10 cellular contexts compared by ENCODE assay signal in genomic region chr18:5239447-5239846, GRCh38. TPM values are rescaled to one million over a fixed set of nuclear protein-coding genes. Genes with fewer than 3 reads are reported as not detected.
A peak's percentile ranks its signal among the peaks of the same experiment; 100 is the strongest.
DNase-seq lines count a peak whose midpoint lies in the region; ATAC-seq and TF ChIP-seq lines count a peak whose summit lies in the region.
"Had no signal": no experiment of that assay in that cellular context is flagged by ENCODE, and none has a peak within 500 bp of the region (broad histone marks: within the 10 kb centered on the region; RNA-seq: fewer than 3 reads in every experiment).

No MANE protein-coding gene starts in this region.

- intact Hi-C loops in left colon (cut with DNase I, micrococcal nuclease): loop anchor here in 1 of 2 donors (5.0 kb wide), 1 partner anchor 53 kb away; no protein-coding TSS in a partner anchor

- in situ Hi-C loops in GM13976 (cut with MboI; ENCODE audit: low sequenced_read_pairs, unreplicated experiment): no loop called here

- 54% methylated on average over 4 of the region's 4 CpGs for WGBS in smooth muscle cell (ENCODE audit: low lambda C conversion rate)

- H3K79me2 ChIP-seq in smooth muscle cell (ENCODE audit: low read depth): peaks cover 21% of the 10 kb centered on the region

- no peak for DNase-seq in T-helper 1 cell
- DNase-seq in glutamatergic neuron: no peak
- DNase-seq in smooth muscle cell (lab: John Stamatoyannopoulos, UW; ENCODE audit: unreplicated experiment): no peak
- no peak for DNase-seq in GM13976 (ENCODE audit: low spot score)
- no peak for DNase-seq in left colon
- no peak for DNase-seq in AG08396 (ENCODE audit: low spot score)
- DNase-seq: 8988T; activated CD4-positive, alpha-beta T cell treated with anti-CD3 and anti-CD28 coated beads, Interleukin-2, amount 50 U/mL, for 1 hour had no signal

- H3F3A ChIP-seq in smooth muscle cell (ENCODE audit: low read depth): no peaks in the 10 kb centered on the region

- no peak overlapping the region for H2AFZ ChIP-seq in smooth muscle cell (ENCODE audit: low read depth)

- peaks cover 27% of the 10 kb centered on the region for H3K4me1 ChIP-seq in smooth muscle cell (ENCODE audit: low read depth)

- H4K20me1 ChIP-seq in smooth muscle cell (ENCODE audit: low read depth): peaks cover 10% of the 10 kb centered on the region

- peaks cover 2% of the 10 kb centered on the region for H3K27me3 ChIP-seq in smooth muscle cell (ENCODE audit: low read depth)

- peak overlapping the region; percentile 95 for H3K4me2 ChIP-seq in smooth muscle cell

- TF ChIP-seq CTCF in WI38 (IDR thresholded peaks at IDR 0.05; ENCODE audit: low read depth, low read length) (no peak), glutamatergic neuron (IDR thresholded peaks at IDR 0.05; ENCODE audit: partially characterized antibody, unreplicated experiment) (no peak), smooth muscle cell (IDR thresholded peaks at IDR 0.05; ENCODE audit: borderline replicate concordance, insufficient read depth, poor library complexity, severe bottlenecking) (no peak), GM13976 (IDR thresholded peaks at IDR 0.05; ENCODE audit: borderline replicate concordance, control extremely low read depth, extremely low read depth, insufficient read depth, missing control alignments) (no peak)

- H3K4me3 Mint-ChIP-seq in T-helper 1 cell treated with Interleukin-12 subunit alpha and Interleukin-12 subunit beta and Interleukin-4 antibody, amounts not matched to agents 30 μg/mL and 1 μg/mL, for 36 hours: peak overlapping the region; percentile 97
- peak overlapping the region; percentile 88 for H3K4me3 Mint-ChIP-seq in glutamatergic neuron (ENCODE audit: unreplicated experiment)

- ATAC-seq in left colon: no peak

- no peaks in the 10 kb centered on the region for H3K9me3 ChIP-seq in smooth muscle cell (replicated peaks; ENCODE audit: low read depth)

- no peak overlapping the region for H3K27ac ChIP-seq in smooth muscle cell (ENCODE audit: low read depth)

- peaks cover 34% of the 10 kb centered on the region for H3K4me1 Mint-ChIP-seq in T-helper 1 cell treated with Interleukin-12 subunit alpha and Interleukin-12 subunit beta and Interleukin-4 antibody, amounts not matched to agents 30 μg/mL and 1 μg/mL, for 36 hours (ENCODE audit: low read depth)
- H3K4me1 Mint-ChIP-seq in glutamatergic neuron (ENCODE audit: low read depth, unreplicated experiment): peaks cover 4% of the 10 kb centered on the region

- H3K9ac ChIP-seq in smooth muscle cell (ENCODE audit: low read depth): peak overlapping the region; percentile 99

- H3K4me3 ChIP-seq in WI38 (ENCODE audit: low read depth, low read length) (peak overlapping the region; percentile 86), smooth muscle cell (peak overlapping the region; percentile 77)

- H3K9me3 Mint-ChIP-seq in T-helper 1 cell treated with Interleukin-12 subunit alpha and Interleukin-12 subunit beta and Interleukin-4 antibody, amounts not matched to agents 30 μg/mL and 1 μg/mL, for 36 hours: no peaks in the 10 kb centered on the region
- peaks cover 4% of the 10 kb centered on the region for H3K9me3 Mint-ChIP-seq in glutamatergic neuron (ENCODE audit: unreplicated experiment)

- H3K27ac Mint-ChIP-seq in T-helper 1 cell treated with Interleukin-12 subunit alpha and Interleukin-12 subunit beta and Interleukin-4 antibody, amounts not matched to agents 30 μg/mL and 1 μg/mL, for 36 hours: peak overlapping the region; percentile 41
- H3K27ac Mint-ChIP-seq in glutamatergic neuron (ENCODE audit: unreplicated experiment): no peak overlapping the region

- H3K36me3 Mint-ChIP-seq in T-helper 1 cell treated with Interleukin-12 subunit alpha and Interleukin-12 subunit beta and Interleukin-4 antibody, amounts not matched to agents 30 μg/mL and 1 μg/mL, for 36 hours (ENCODE audit: low read depth): peaks cover 27% of the 10 kb centered on the region
- no peaks in the 10 kb centered on the region for H3K36me3 Mint-ChIP-seq in glutamatergic neuron (ENCODE audit: unreplicated experiment)

- H3K36me3 ChIP-seq in smooth muscle cell (ENCODE audit: low read depth): no peaks in the 10 kb centered on the region

- H3K27me3 Mint-ChIP-seq in T-helper 1 cell treated with Interleukin-12 subunit alpha and Interleukin-12 subunit beta and Interleukin-4 antibody, amounts not matched to agents 30 μg/mL and 1 μg/mL, for 36 hours (ENCODE audit: low read depth): peaks cover under 1% of the 10 kb centered on the region
- H3K27me3 Mint-ChIP-seq in glutamatergic neuron (ENCODE audit: unreplicated experiment): peaks cover 2% of the 10 kb centered on the region

RNA-seq across cellular contexts. Expression of gene AKAIN1, which starts 42.4 kb away (rescaled TPM):
- 14.1 TPM for total RNA-seq in glutamatergic neuron (ENCODE audit: unreplicated experiment)
- total RNA-seq in smooth muscle cell: not detected in 2 replicates
- not detected in 2 replicates for polyA plus RNA-seq in smooth muscle cell
- not detected for total RNA-seq in left colon

RNA-seq across cellular contexts. Expression of gene ZBTB14, which starts 56.1 kb away (rescaled TPM):
- total RNA-seq in glutamatergic neuron (ENCODE audit: unreplicated experiment): 9.1 TPM
- 11.6 and 12.5 TPM in 2 replicates for total RNA-seq in smooth muscle cell
- 5.8 and 9.7 TPM in 2 replicates for polyA plus RNA-seq in smooth muscle cell
- 1 to 10 TPM; 8.9 to 9.9 TPM for total RNA-seq in left colon

Comparison
In these comparisons a context has a peak if more than half of its experiments do, and no peak if none do; other contexts are left out.
1. RNA of gene AKAIN1, which starts 42.4 kb away (total RNA-seq): 14.1 TPM in glutamatergic neuron (single experiment); not detected in left colon and not detected in smooth muscle cell; every median in the first group is over 10 times any median in the second.